14 cellular contexts compared by ENCODE assay signal in the genomic region with DNA sequence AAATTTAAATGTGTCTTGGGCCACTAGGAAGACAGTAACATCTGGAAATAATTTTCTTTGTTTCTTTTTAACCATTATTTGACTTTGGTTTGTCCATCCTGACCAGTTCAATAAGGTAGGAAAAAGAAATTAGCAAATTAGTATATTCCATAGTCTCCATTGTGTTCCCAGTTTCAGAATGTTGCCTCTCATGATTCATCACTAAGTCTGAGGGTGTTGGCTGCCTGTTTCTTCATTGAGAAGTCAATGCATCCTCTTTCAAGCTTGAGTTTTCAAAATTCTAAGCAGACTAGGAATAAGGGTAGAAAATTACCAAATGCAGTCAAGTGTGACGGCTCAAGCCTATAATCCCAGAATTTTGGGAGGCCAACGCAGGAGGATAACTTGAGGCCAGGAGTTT. TPM values are rescaled to one million over a fixed set of nuclear protein-coding genes. Genes with fewer than 3 reads are reported as not detected.
DNase-seq lines count a peak whose midpoint lies in the region; ATAC-seq and TF ChIP-seq lines count a peak whose summit lies in the region.
"Had no signal": no experiment of that assay in that cellular context is flagged by ENCODE, and none has a peak within 500 bp of the region (broad histone marks: within the 10 kb centered on the region; RNA-seq: fewer than 3 reads in every experiment).

No MANE protein-coding gene starts in this region.

- H3K27me3 ChIP-seq in RWPE2 (ENCODE audit: insufficient read depth, poor library complexity, severe bottlenecking) (no peaks in the 10 kb centered on the region), foreskin keratinocyte (no peaks in the 10 kb centered on the region)

- H3K27ac ChIP-seq in RWPE2 (ENCODE audit: poor library complexity, severe bottlenecking) (no peak overlapping the region), epithelial cell of prostate (peak overlapping the region; percentile 7), substantia nigra (ENCODE audit: low read depth, low read length, poor library complexity, severe bottlenecking) (no peak overlapping the region), foreskin keratinocyte (no peak overlapping the region)
- H3K27ac ChIP-seq: A549 had no signal

- H3K4me3 ChIP-seq in RWPE2 (ENCODE audit: severe bottlenecking): no peak overlapping the region
- H3K4me3 ChIP-seq: A549 had no signal

- ATAC-seq in RWPE2 (ENCODE audit: low read depth) (peak; percentile 41; the same call in 1 of the 3 replicates), foreskin keratinocyte (no peak)
- ATAC-seq: A549; CD8-positive, alpha-beta T cell had no signal

- no peaks in the 10 kb centered on the region for H3K36me3 ChIP-seq in RWPE2 (ENCODE audit: low read depth)

- DNase-seq in RWPE2 (ENCODE audit: low spot score) (no peak), epithelial cell of prostate (ENCODE audit: low read depth, low spot score) (no peak), foreskin melanocyte (peak; percentile 17), superior temporal gyrus (ENCODE audit: extremely low spot score) (no peak), substantia nigra (lab: John Stamatoyannopoulos, UW) (no peak), foreskin keratinocyte (no peak)
- DNase-seq in activated CD8-positive, alpha-beta memory T cell treated with anti-CD3 and anti-CD28 coated beads, Interleukin-2, amount 50 U/mL, for 48 hours: no peak
- DNase-seq: CD8-positive, alpha-beta T cell; COR-L47; DMS153; DMS79 treated with DMSO at 0.1 percent for 48 hours; GDM1; HCEC 1CT had no signal

- H3K4me1 ChIP-seq in RWPE2 (ENCODE audit: insufficient read depth, poor library complexity, severe bottlenecking) (no peaks in the 10 kb centered on the region), foreskin keratinocyte (no peaks in the 10 kb centered on the region)

- peaks cover 2% of the 10 kb centered on the region for H3K9me3 ChIP-seq in RWPE2 (ENCODE audit: severe bottlenecking)
- H3K9me3 ChIP-seq: A549 had no signal

- no peak for TF ChIP-seq CTCF in RWPE2 (IDR thresholded peaks at IDR 0.05; ENCODE audit: poor library complexity, severe bottlenecking)
- no peak for TF ChIP-seq CTCF in foreskin keratinocyte (conservative IDR thresholded peaks at IDR 0.05)

RNA-seq across cellular contexts. Expression of a gene that starts 41.9 kb away (rescaled TPM):
- 5.9 and 8.9 TPM in 2 replicates for total RNA-seq in foreskin keratinocyte
- 1.1 and 1.2 TPM in 2 replicates for polyA plus RNA-seq in foreskin keratinocyte
